ENCODE assay signal across 16 cellular contexts in genomic region chr11:119693253-119693815, GRCh38. TPM values are rescaled to one million over a fixed set of nuclear protein-coding genes. Genes with fewer than 3 reads are reported as not detected.
A peak's percentile ranks its signal among the peaks of the same experiment; 100 is the strongest.
DNase-seq lines count a peak whose midpoint lies in the region; ATAC-seq and TF ChIP-seq lines count a peak whose summit lies in the region.
"Had no signal": no experiment of that assay in that cellular context is flagged by ENCODE, and none has a peak within 500 bp of the region (broad histone marks: within the 10 kb centered on the region; RNA-seq: fewer than 3 reads in every experiment).

No MANE protein-coding gene starts in this region.

- peaks cover 7% of the 10 kb centered on the region for H3K27me3 Mint-ChIP-seq in activated CD8-positive, alpha-beta memory T cell treated with anti-CD3 and anti-CD28 coated beads, Interleukin-2, amount 10 ng/mL, durations not matched to agents 7 days and 5 days
- H3K27me3 Mint-ChIP-seq in type B pancreatic cell = no peaks in the 10 kb centered on the region
- H3K27me3 Mint-ChIP-seq: activated T-cell treated with anti-CD3 and anti-CD28 coated beads, Interleukin-2, amount 50 U/mL, for 24 hours had no signal

- TF ChIP-seq CTCF in epithelial cell of esophagus (IDR thresholded peaks at IDR 0.05; ENCODE audit: insufficient read depth, low read depth, low read length, missing control alignments) = no peak
- no peak for TF ChIP-seq CTCF in type B pancreatic cell (conservative IDR thresholded peaks at IDR 0.05)
- no peak for TF ChIP-seq CTCF in right atrium auricular region (IDR thresholded peaks at IDR 0.05)

- no peak for ATAC-seq in activated CD8-positive, alpha-beta memory T cell treated with anti-CD3 and anti-CD28 coated beads, Interleukin-2, amount 10 ng/mL, durations not matched to agents 7 days and 5 days
- no peak for ATAC-seq in GM18517 (IDR thresholded peaks at IDR 0.05; ENCODE audit: unreplicated experiment)
- ATAC-seq: left ventricle myocardium superior had no signal

- H3K27ac Mint-ChIP-seq in activated CD8-positive, alpha-beta memory T cell treated with anti-CD3 and anti-CD28 coated beads, Interleukin-2, amount 10 ng/mL, durations not matched to agents 7 days and 5 days = peak overlapping the region; percentile 24
- H3K27ac Mint-ChIP-seq in type B pancreatic cell = peak overlapping the region; percentile 99
- H3K27ac Mint-ChIP-seq: activated CD4-positive, alpha-beta T cell treated with anti-CD3 and anti-CD28 coated beads, Interleukin-2, amount 10 ng/mL, durations not matched to agents 7 days and 5 days; activated T-cell treated with anti-CD3 and anti-CD28 coated beads, Interleukin-2, amount 50 U/mL, for 24 hours had no signal

- no peaks in the 10 kb centered on the region for H3K36me3 ChIP-seq in right atrium auricular region

- no peaks in the 10 kb centered on the region for H3K36me3 Mint-ChIP-seq in activated CD8-positive, alpha-beta memory T cell treated with anti-CD3 and anti-CD28 coated beads, Interleukin-2, amount 10 ng/mL, durations not matched to agents 7 days and 5 days
- no peaks in the 10 kb centered on the region for H3K36me3 Mint-ChIP-seq in type B pancreatic cell

- no peak overlapping the region for H3K4me3 Mint-ChIP-seq in activated CD8-positive, alpha-beta memory T cell treated with anti-CD3 and anti-CD28 coated beads, Interleukin-2, amount 10 ng/mL, durations not matched to agents 7 days and 5 days
- no peak overlapping the region for H3K4me3 Mint-ChIP-seq in type B pancreatic cell
- H3K4me3 Mint-ChIP-seq: activated CD4-positive, alpha-beta T cell treated with anti-CD3 and anti-CD28 coated beads, Interleukin-2, amount 10 ng/mL, durations not matched to agents 7 days and 5 days; activated T-cell treated with anti-CD3 and anti-CD28 coated beads, Interleukin-2, amount 50 U/mL, for 24 hours; endodermal cell had no signal

- CTCF ChIA-PET in activated CD8-positive, alpha-beta memory T cell treated with anti-CD3 and anti-CD28 coated beads, Interleukin-2, amount 10 ng/mL, durations not matched to agents 7 days and 5 days (lab: Charles Lee) = interaction anchor here (1.1 to 8.7 kb wide), 4 partner anchors 10 to 36 kb away, joined by 3 to 55 read pairs (median 10); partner anchors contain the start of gene NECTIN1

- no peaks in the 10 kb centered on the region for H3K9me3 Mint-ChIP-seq in activated CD8-positive, alpha-beta memory T cell treated with anti-CD3 and anti-CD28 coated beads, Interleukin-2, amount 10 ng/mL, durations not matched to agents 7 days and 5 days (ENCODE audit: low read depth)
- H3K9me3 Mint-ChIP-seq in type B pancreatic cell = no peaks in the 10 kb centered on the region
- H3K9me3 Mint-ChIP-seq: activated CD4-positive, alpha-beta T cell treated with anti-CD3 and anti-CD28 coated beads, Interleukin-2, amount 10 ng/mL, durations not matched to agents 7 days and 5 days; activated T-cell treated with anti-CD3 and anti-CD28 coated beads, Interleukin-2, amount 50 U/mL, for 24 hours; endodermal cell had no signal

- H3K4me1 ChIP-seq in right atrium auricular region = peaks cover 0 to 4% of the 10 kb centered on the region in 2 donors

- H3K27ac ChIP-seq in right atrium auricular region = no peak overlapping the region

- H3K4me1 Mint-ChIP-seq in activated CD8-positive, alpha-beta memory T cell treated with anti-CD3 and anti-CD28 coated beads, Interleukin-2, amount 10 ng/mL, durations not matched to agents 7 days and 5 days = peaks cover 40% of the 10 kb centered on the region
- peaks cover 63% of the 10 kb centered on the region for H3K4me1 Mint-ChIP-seq in type B pancreatic cell (ENCODE audit: unreplicated experiment)

- H3K27me3 ChIP-seq in right atrium auricular region = no peaks in the 10 kb centered on the region

- no peak for DNase-seq in activated CD8-positive, alpha-beta memory T cell treated with anti-CD3 and anti-CD28 coated beads, Interleukin-2, amount 10 ng/mL, durations not matched to agents 7 days and 5 days
- no peak for DNase-seq in activated CD8-positive, alpha-beta memory T cell treated with anti-CD3 and anti-CD28 coated beads for 24 hours
- peak; percentile 44 for DNase-seq in NCI-H526 treated with DMSO at 0.1 percent for 48 hours (lab: John Stamatoyannopoulos, UW)
- DNase-seq in epithelial cell of esophagus (ENCODE audit: low read depth) = peak; percentile 83
- DNase-seq in type B pancreatic cell (ENCODE audit: extremely low spot score, unreplicated experiment) = no peak
- DNase-seq in DMS153 treated with DMSO at 0.1 percent for 48 hours (lab: John Stamatoyannopoulos, UW; ENCODE audit: unreplicated experiment) = no peak
- DNase-seq in right atrium auricular region (ENCODE audit: low spot score) = no peak
- DNase-seq: activated CD4-positive, alpha-beta T cell treated with anti-CD3 and anti-CD28 coated beads, Interleukin-2, amount 10 ng/mL, durations not matched to agents 7 days and 5 days; activated T-cell treated with anti-CD3 and anti-CD28 coated beads, Interleukin-2, amount 50 U/mL, for 24 hours; central memory CD4-positive, alpha-beta T cell; endodermal cell; left ventricle myocardium superior; NCI-H1105; NCI-H446 treated with DMSO at 0.1 percent for 48 hours; RPMI8226 had no signal

- H3K4me3 ChIP-seq in epithelial cell of esophagus (ENCODE audit: low read length) (no peak overlapping the region), right atrium auricular region (no peak overlapping the region)

- no peaks in the 10 kb centered on the region for H3K9me3 ChIP-seq in right atrium auricular region

RNA-seq across cellular contexts. Expression of gene NECTIN1, which starts 35.7 kb away (rescaled TPM):
- under 1 TPM; 0.53 to 0.98 TPM for total RNA-seq in activated CD8-positive, alpha-beta memory T cell treated with anti-CD3 and anti-CD28 coated beads, Interleukin-2, amount 10 ng/mL, durations not matched to agents 7 days and 5 days
- total RNA-seq in type B pancreatic cell (ENCODE audit: low replicate concordance) = 62.9 and 128 TPM in 2 replicates
- 1 to 10 TPM; 4.0 to 4.4 TPM for total RNA-seq in right atrium auricular region

Comparison
In these comparisons a context has a peak if more than half of its experiments do, and no peak if none do; other contexts are left out.
1. DNase-seq: peak in NCI-H526 treated with DMSO at 0.1 percent for 48 hours (single experiment) and epithelial cell of esophagus (single experiment); none in activated CD8-positive, alpha-beta memory T cell treated with anti-CD3 and anti-CD28 coated beads, Interleukin-2, amount 10 ng/mL, durations not matched to agents 7 days and 5 days (single experiment), activated CD8-positive, alpha-beta memory T cell treated with anti-CD3 and anti-CD28 coated beads for 24 hours (single experiment), type B pancreatic cell (single experiment), DMS153 treated with DMSO at 0.1 percent for 48 hours (single experiment) and right atrium auricular region (single experiment).
2. RNA of gene NECTIN1, which starts 35.7 kb away (total RNA-seq): 62.9 to 128 TPM in type B pancreatic cell; 4.0 to 4.4 TPM in right atrium auricular region and 0.53 to 0.98 TPM in activated CD8-positive, alpha-beta memory T cell treated with anti-CD3 and anti-CD28 coated beads, Interleukin-2, amount 10 ng/mL, durations not matched to agents 7 days and 5 days; every median in the first group is over 10 times any median in the second.